10 cellular contexts compared by ENCODE assay signal in genomic region chr2:64978514-64979268, GRCh38. TPM values are rescaled to one million over a fixed set of nuclear protein-coding genes. Genes with fewer than 3 reads are reported as not detected.
DNase-seq lines count a peak whose midpoint lies in the region; ATAC-seq and TF ChIP-seq lines count a peak whose summit lies in the region.
"Had no signal": no experiment of that assay in that cellular context is flagged by ENCODE, and none has a peak within 500 bp of the region (broad histone marks: within the 10 kb centered on the region; RNA-seq: fewer than 3 reads in every experiment).

No MANE protein-coding gene starts in this region.

- ATAC-seq in heart left ventricle (peak in 1 of 4 donors; percentile 41), Right ventricle myocardium superior (ENCODE audit: poor library complexity) (no peak), HG02973 (IDR thresholded peaks at IDR 0.05; ENCODE audit: unreplicated experiment) (no peak)

- H3K27ac Mint-ChIP-seq in type B pancreatic cell, result no peak overlapping the region
- no peak overlapping the region for H3K27ac Mint-ChIP-seq in activated CD4-positive, alpha-beta T cell treated with anti-CD3 and anti-CD28 coated beads, Interleukin-2, amount 10 ng/mL, durations not matched to agents 7 days and 5 days

- peaks cover 9% of the 10 kb centered on the region for H3K4me1 Mint-ChIP-seq in type B pancreatic cell (ENCODE audit: unreplicated experiment)
- H3K4me1 Mint-ChIP-seq in activated CD4-positive, alpha-beta T cell treated with anti-CD3 and anti-CD28 coated beads, Interleukin-2, amount 10 ng/mL, durations not matched to agents 7 days and 5 days, result peaks cover 44% of the 10 kb centered on the region

- peak in 9 of 12 donors; percentile 12 to 44 (median 20) for TF ChIP-seq CTCF in heart left ventricle (IDR thresholded peaks at IDR 0.05)
- TF ChIP-seq CTCF in type B pancreatic cell (conservative IDR thresholded peaks at IDR 0.05), result peak; percentile 35

- no peaks in the 10 kb centered on the region for H3K36me3 ChIP-seq in heart left ventricle

- no peaks in the 10 kb centered on the region for H3K36me3 Mint-ChIP-seq in type B pancreatic cell
- no peaks in the 10 kb centered on the region for H3K36me3 Mint-ChIP-seq in activated CD4-positive, alpha-beta T cell treated with anti-CD3 and anti-CD28 coated beads, Interleukin-2, amount 10 ng/mL, durations not matched to agents 7 days and 5 days (ENCODE audit: low read depth)

- CTCF ChIA-PET in activated CD4-positive, alpha-beta T cell treated with anti-CD3 and anti-CD28 coated beads, Interleukin-2, amount 10 ng/mL, durations not matched to agents 7 days and 5 days (lab: Charles Lee), result interaction anchor here (0.7 to 2.9 kb wide), 7 partner anchors 10 to 61 kb away, joined by 3 to 11 read pairs (median 4); no protein-coding TSS in a partner anchor

- no peaks in the 10 kb centered on the region for H3K27me3 ChIP-seq in heart left ventricle

- H3K4me1 ChIP-seq in heart left ventricle, result peaks cover 0 to 35% (median 6%) of the 10 kb centered on the region in 12 donors

- no peak overlapping the region for H3K4me3 Mint-ChIP-seq in type B pancreatic cell
- no peak overlapping the region for H3K4me3 Mint-ChIP-seq in activated CD4-positive, alpha-beta T cell treated with anti-CD3 and anti-CD28 coated beads, Interleukin-2, amount 10 ng/mL, durations not matched to agents 7 days and 5 days

- no peak overlapping the region for H3K4me3 ChIP-seq in heart left ventricle

- intact Hi-C loops in heart left ventricle (cut with DNase I), result loop anchor here in 1 of 10 donors (5.0 kb wide), 1 partner anchor 64 kb away; no protein-coding TSS in a partner anchor
- intact Hi-C loops in Right ventricle myocardium superior (cut with DNase I), result no loop called here

- POLR2A ChIA-PET in activated CD4-positive, alpha-beta T cell treated with anti-CD3 and anti-CD28 coated beads, Interleukin-2, amount 10 ng/mL, durations not matched to agents 7 days and 5 days (lab: Charles Lee), result no interaction called here

- DNase-seq in heart left ventricle (no peak), Right ventricle myocardium superior (no peak), NAMALWA (ENCODE audit: low spot score) (peak; percentile 45), dermis blood vessel endothelial cell (peak; percentile 50), type B pancreatic cell (ENCODE audit: extremely low spot score, unreplicated experiment) (no peak)
- no peak for DNase-seq in stimulated activated CD8-positive, alpha-beta memory T cell treated with anti-CD3 and anti-CD28 coated beads, Interleukin-4, amount 100 ng/mL, for 48 hours
- DNase-seq in activated CD4-positive, alpha-beta T cell treated with anti-CD3 and anti-CD28 coated beads, Interleukin-2, amount 10 ng/mL, durations not matched to agents 7 days and 5 days, result no peak
- DNase-seq: Calu3, NCI-H345 had no signal

- peak overlapping the region in 1 of 12 donors; percentile 0 for H3K27ac ChIP-seq in heart left ventricle

- WGBS in heart left ventricle, 4 donors, result 92 to 97% (median 94%) methylated on average over 4 of the region's 4 CpGs

- peaks cover 3% of the 10 kb centered on the region for H3K27me3 Mint-ChIP-seq in type B pancreatic cell
- peaks cover 6% of the 10 kb centered on the region for H3K27me3 Mint-ChIP-seq in activated CD4-positive, alpha-beta T cell treated with anti-CD3 and anti-CD28 coated beads, Interleukin-2, amount 10 ng/mL, durations not matched to agents 7 days and 5 days

- no peaks in the 10 kb centered on the region for H3K9me3 ChIP-seq in heart left ventricle

- no peak for TF ChIP-seq POLR2A in heart left ventricle (IDR thresholded peaks at IDR 0.05)

- no peaks in the 10 kb centered on the region for H3K9me3 Mint-ChIP-seq in type B pancreatic cell
- no peaks in the 10 kb centered on the region for H3K9me3 Mint-ChIP-seq in activated CD4-positive, alpha-beta T cell treated with anti-CD3 and anti-CD28 coated beads, Interleukin-2, amount 10 ng/mL, durations not matched to agents 7 days and 5 days

RNA-seq across cellular contexts. Expression of gene SLC1A4, which starts 10.5 kb away (rescaled TPM):
- 10 to 100 TPM in 5 of 9 donors, 1 to 10 TPM in 4; 5.8 to 22.4 (median 10.8) TPM for total RNA-seq in heart left ventricle
- polyA plus RNA-seq in heart left ventricle, result 10 to 100 TPM in 1 of 2 donors, 1 to 10 TPM in 1; 3.0 to 19.5 TPM
- total RNA-seq in Right ventricle myocardium superior, result 3.5 TPM
- total RNA-seq in dermis blood vessel endothelial cell, result 12.3 and 15.1 TPM in 2 replicates
- 11.3 and 13.1 TPM in 2 replicates for total RNA-seq in type B pancreatic cell (ENCODE audit: low replicate concordance)
- total RNA-seq in activated CD4-positive, alpha-beta T cell treated with anti-CD3 and anti-CD28 coated beads, Interleukin-2, amount 10 ng/mL, durations not matched to agents 7 days and 5 days, result 10 to 100 TPM; 50.1 to 54.6 TPM

Comparison
In these comparisons a context has a peak if more than half of its experiments do, and no peak if none do; other contexts are left out.
1. DNase-seq: peak in NAMALWA (single experiment) and dermis blood vessel endothelial cell (single experiment); none in heart left ventricle (0 of 5), Right ventricle myocardium superior (single experiment), type B pancreatic cell (single experiment), stimulated activated CD8-positive, alpha-beta memory T cell treated with anti-CD3 and anti-CD28 coated beads, Interleukin-4, amount 100 ng/mL, for 48 hours (single experiment) and activated CD4-positive, alpha-beta T cell treated with anti-CD3 and anti-CD28 coated beads, Interleukin-2, amount 10 ng/mL, durations not matched to agents 7 days and 5 days (single experiment).